In the genomic region with DNA sequence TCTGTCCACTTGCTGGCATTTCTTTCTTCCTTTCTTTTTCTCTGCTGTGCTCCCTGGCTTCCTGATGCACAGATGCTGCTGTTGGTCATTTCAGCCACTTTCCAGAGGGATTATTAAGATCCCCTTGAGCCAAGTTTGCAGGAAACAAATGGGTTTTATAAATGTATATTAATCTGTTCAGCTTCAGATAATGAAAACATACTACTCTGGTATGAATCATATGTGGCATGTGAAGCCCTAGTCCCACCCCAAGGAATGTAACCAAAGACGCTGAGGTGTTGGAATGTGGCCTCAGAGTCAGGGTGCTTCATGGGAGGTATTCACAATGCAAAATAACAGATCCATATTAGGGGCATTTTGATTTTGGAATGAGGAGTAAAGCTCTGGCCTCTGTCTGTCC, we compare ENCODE assay signal across 1 cellular context.
A peak's percentile ranks its signal among the peaks of the same experiment; 100 is the strongest.
TF ChIP-seq lines count a peak whose summit lies in the region.

No MANE protein-coding gene starts in this region.

TF ChIP-seq in IMR-90, 13 proteins besides CTCF, POLR2A, EP300 and RAD21:
- TF ChIP-seq BHLHE40 (IDR thresholded peaks at IDR 0.05; ENCODE audit: low read depth, low read length) = peak; percentile 42; the same call in 1 of the 2 replicates
- peak; percentile 58; the same call in 1 of the 2 replicates for TF ChIP-seq MAZ (IDR thresholded peaks at IDR 0.05; ENCODE audit: borderline replicate concordance, low read depth, low read length)
- no peak for TF ChIP-seq FOS (IDR thresholded peaks at IDR 0.05; ENCODE audit: low read depth, low read length)
